In genomic region chr9:115952667-115953316, GRCh38 we compare ENCODE assay signal across 19 cellular contexts.
DNase-seq lines count a peak whose midpoint lies in the region; ATAC-seq, FAIRE-seq and TF ChIP-seq lines count a peak whose summit lies in the region.
"Had no signal": no experiment of that assay in that cellular context is flagged by ENCODE, and none has a peak within 500 bp of the region (broad histone marks: within the 10 kb centered on the region; RNA-seq: fewer than 3 reads in every experiment).

No MANE protein-coding gene starts in this region.

- no peak overlapping the region for H3K4me3 ChIP-seq in breast epithelium
- H3K4me3 ChIP-seq: mucosa of descending colon, stomach had no signal

- no TSS peak for BruUV-seq in MCF 10A (replicated peaks; lab: Mats Ljungman, UMichigan)

- H3K27me3 Mint-ChIP-seq in MCF 10A (ENCODE audit: insufficient read depth, unreplicated experiment) = no peaks in the 10 kb centered on the region

- no peak for ATAC-seq in GM18867 (IDR thresholded peaks at IDR 0.05; ENCODE audit: unreplicated experiment)
- ATAC-seq: mucosa of descending colon had no signal

- H3K4me1 ChIP-seq in breast epithelium = no peaks in the 10 kb centered on the region
- H3K4me1 ChIP-seq: stomach had no signal

- POLR2A ChIA-PET in MCF 10A (lab: Yijun Ruan, JAX) = interaction anchor here (0.6 to 3.1 kb wide), 3 partner anchors 9 to 150 kb away, joined by 3 to 24 read pairs (median 3); no protein-coding TSS in a partner anchor
- POLR2A ChIA-PET in RWPE1 (lab: Yijun Ruan, JAX; ENCODE audit: low non-redundant PET) = no interaction called here

- H3K9me3 Mint-ChIP-seq in MCF 10A (ENCODE audit: unreplicated experiment) = peaks cover 7% of the 10 kb centered on the region

- CTCF ChIA-PET in MCF 10A (lab: Yijun Ruan, JAX) = interaction anchor here (0.7 kb wide), 2 partner anchors 109 to 361 kb away, joined by 3 to 4 read pairs; no protein-coding TSS in a partner anchor
- CTCF ChIA-PET in RWPE1 (lab: Yijun Ruan, JAX) = interaction anchor here (0.6 to 0.7 kb wide), 2 partner anchors 174 to 868 kb away, joined by 3 to 4 read pairs; no protein-coding TSS in a partner anchor

- no peak for TF ChIP-seq POLR2A in breast epithelium (IDR thresholded peaks at IDR 0.05)

- no peaks in the 10 kb centered on the region for H3K36me3 ChIP-seq in breast epithelium
- H3K36me3 ChIP-seq: stomach had no signal

- H3K27ac ChIP-seq in breast epithelium (no peak overlapping the region), RWPE1 (no peak overlapping the region)
- H3K27ac ChIP-seq: stomach had no signal

- no peak for TF ChIP-seq CTCF in MCF 10A (IDR thresholded peaks at IDR 0.05; ENCODE audit: unreplicated experiment)
- TF ChIP-seq CTCF in breast epithelium (IDR thresholded peaks at IDR 0.05) = no peak
- no peak for TF ChIP-seq CTCF in RWPE1 (conservative IDR thresholded peaks at IDR 0.05; ENCODE audit: low read depth)

- peak; percentile 76 for DNase-seq in MCF 10A (ENCODE audit: unreplicated experiment)
- DNase-seq in breast epithelium (ENCODE audit: low spot score in 2 of 2) = no peak
- DNase-seq in astrocyte of the hippocampus (ENCODE audit: low read depth, low spot score) = peak; percentile 31
- peak; percentile 5 for DNase-seq in glomerular visceral epithelial cell (ENCODE audit: extremely low spot score)
- no peak for DNase-seq in RCC 7860 (ENCODE audit: low spot score)
- no peak for DNase-seq in RWPE1 (ENCODE audit: low spot score)
- DNase-seq in NCI-H2171 (lab: John Stamatoyannopoulos, UW) = no peak
- DNase-seq: ACHN; activated CD4-positive, alpha-beta T cell treated with anti-CD3 and anti-CD28 coated beads for 48 hours; activated T-cell treated with anti-CD3 and anti-CD28 coated beads, Interleukin-2, amount 50 U/mL, for 1 hour; Calu3; immature natural killer cell; mucosa of descending colon; NCI-H1048; NCI-H2171 treated with DMSO at 0.1 percent for 48 hours; stomach had no signal

- FAIRE-seq in RCC 7860 (lab: Jason Lieb, UNC) = no peak
- FAIRE-seq: frontal cortex had no signal

- H3K27ac Mint-ChIP-seq in MCF 10A (ENCODE audit: low read depth, unreplicated experiment) = peak overlapping the region; percentile 49
- H3K27ac Mint-ChIP-seq: immature natural killer cell; T-helper 1 cell treated with Interleukin-12 subunit alpha and Interleukin-12 subunit beta and Interleukin-4 antibody, amounts not matched to agents 30 μg/mL and 1 μg/mL, for 36 hours had no signal

- H3K27me3 ChIP-seq in breast epithelium = no peaks in the 10 kb centered on the region
- H3K27me3 ChIP-seq: stomach had no signal

- peak overlapping the region; percentile 16 for H3K4me3 Mint-ChIP-seq in MCF 10A (ENCODE audit: unreplicated experiment)
- H3K4me3 Mint-ChIP-seq: immature natural killer cell; T-helper 1 cell treated with Interleukin-12 subunit alpha and Interleukin-12 subunit beta and Interleukin-4 antibody, amounts not matched to agents 30 μg/mL and 1 μg/mL, for 36 hours had no signal

- peaks cover 76% of the 10 kb centered on the region for H3K36me3 Mint-ChIP-seq in MCF 10A (ENCODE audit: insufficient read depth, unreplicated experiment)
- H3K36me3 Mint-ChIP-seq: immature natural killer cell had no signal

- H3K4me1 Mint-ChIP-seq in MCF 10A (ENCODE audit: insufficient read depth, unreplicated experiment) = peaks cover 21% of the 10 kb centered on the region
- H3K4me1 Mint-ChIP-seq: immature natural killer cell had no signal

- intact Hi-C loops in MCF 10A (cut with micrococcal nuclease) = no loop called here
- intact Hi-C loops in breast epithelium (cut with DNase I; ENCODE audit: low total_unique reads) = no loop called here

- H3K9me3 ChIP-seq in breast epithelium = no peaks in the 10 kb centered on the region
- H3K9me3 ChIP-seq: mucosa of descending colon, stomach had no signal

Comparison
In these comparisons a context has a peak if more than half of its experiments do, and no peak if none do; other contexts are left out.
1. DNase-seq: peak in MCF 10A (single experiment), astrocyte of the hippocampus (single experiment) and glomerular visceral epithelial cell (single experiment); none in breast epithelium (0 of 2), RCC 7860 (single experiment), RWPE1 (single experiment) and NCI-H2171 (single experiment).